In genomic region chr7:101124376-101125056, GRCh38 we compare ENCODE assay signal across 9 cellular contexts. TPM values are rescaled to one million over a fixed set of nuclear protein-coding genes. Genes with fewer than 3 reads are reported as not detected.
A peak's percentile ranks its signal among the peaks of the same experiment; 100 is the strongest.
DNase-seq lines count a peak whose midpoint lies in the region; ATAC-seq and TF ChIP-seq lines count a peak whose summit lies in the region.
"Had no signal": no experiment of that assay in that cellular context is flagged by ENCODE, and none has a peak within 500 bp of the region (broad histone marks: within the 10 kb centered on the region; RNA-seq: fewer than 3 reads in every experiment).

No MANE protein-coding gene starts in this region.

- H3F3A ChIP-seq in neural progenitor cell (ENCODE audit: low read depth), result peaks cover 18% of the 10 kb centered on the region

- no peak overlapping the region for H3K4me3 Mint-ChIP-seq in neural progenitor cell

- peak; percentile 55 for DNase-seq in DMS53 treated with DMSO at 0.1 percent for 48 hours (lab: John Stamatoyannopoulos, UW; ENCODE audit: unreplicated experiment)
- peak; percentile 89 for DNase-seq in NB4 (ENCODE audit: low read depth)
- DNase-seq in coronary artery (ENCODE audit: low spot score), result no peak
- DNase-seq in neural progenitor cell (ENCODE audit: low spot score), result no peak
- DNase-seq in NCI-H2227 (lab: John Stamatoyannopoulos, UW; ENCODE audit: unreplicated experiment), result no peak
- no peak for DNase-seq in stimulated activated CD4-positive, alpha-beta T cell treated with anti-CD3 and anti-CD28 coated beads, Interleukin-15, amount 100 ng/mL, for 24 hours
- no peak for DNase-seq in stimulated activated CD8-positive, alpha-beta memory T cell treated with anti-CD3 and anti-CD28 coated beads, Interleukin-4, amount 100 ng/mL, for 48 hours
- DNase-seq: activated effector memory CD4-positive, alpha-beta T cell treated with anti-CD3 and anti-CD28 coated beads, Interleukin-2, amount 50 U/mL, for 16 hours had no signal

- H3K4me1 Mint-ChIP-seq in neural progenitor cell, result peaks cover 50% of the 10 kb centered on the region

- no peak for ATAC-seq in GM19324 (IDR thresholded peaks at IDR 0.05; ENCODE audit: low FRiP score, unreplicated experiment)

- H3K4me1 ChIP-seq in neural progenitor cell, result peaks cover 27% of the 10 kb centered on the region

- no peaks in the 10 kb centered on the region for H4K20me1 ChIP-seq in neural progenitor cell (ENCODE audit: low read depth)

- H3K27me3 ChIP-seq in neural progenitor cell, result no peaks in the 10 kb centered on the region

- no peak for TF ChIP-seq POLR2A in NB4 (IDR thresholded peaks at IDR 0.05; ENCODE audit: extremely low read depth, insufficient read length)

- peaks cover 10% of the 10 kb centered on the region for H3K9me3 Mint-ChIP-seq in neural progenitor cell

- TF ChIP-seq CTCF in NB4 (IDR thresholded peaks at IDR 0.05; ENCODE audit: low read depth, low read length), result no peak
- no peak for TF ChIP-seq CTCF in coronary artery (IDR thresholded peaks at IDR 0.05)
- TF ChIP-seq CTCF in neural progenitor cell (IDR thresholded peaks at IDR 0.05), result no peak

- peak overlapping the region; percentile 67 for H3K27ac Mint-ChIP-seq in neural progenitor cell

- H3K9ac ChIP-seq in neural progenitor cell, result no peak overlapping the region

- H2AFZ ChIP-seq in neural progenitor cell (replicated peaks), result no peak overlapping the region

- peak overlapping the region; percentile 82 to 92 for H3K27ac ChIP-seq in coronary artery
- no peak overlapping the region for H3K27ac ChIP-seq in neural progenitor cell

- H3K79me2 ChIP-seq in neural progenitor cell (ENCODE audit: low read depth), result no peaks in the 10 kb centered on the region

- H3K4me2 ChIP-seq in neural progenitor cell, result peak overlapping the region; percentile 10

- no peaks in the 10 kb centered on the region for H3K36me3 ChIP-seq in neural progenitor cell

- H3K27me3 Mint-ChIP-seq in neural progenitor cell (ENCODE audit: insufficient read depth, low read depth), result peaks cover 16% of the 10 kb centered on the region

- no peaks in the 10 kb centered on the region for H3K9me3 ChIP-seq in neural progenitor cell (ENCODE audit: low read depth)

- no peaks in the 10 kb centered on the region for H3K36me3 Mint-ChIP-seq in neural progenitor cell

- H3K4me3 ChIP-seq in NB4 (ENCODE audit: low read depth, low read length), result no peak overlapping the region
- H3K4me3 ChIP-seq in coronary artery, result no peak overlapping the region
- no peak overlapping the region for H3K4me3 ChIP-seq in neural progenitor cell

RNA-seq across cellular contexts. Expression of gene SERPINE1, which starts 2.4 kb away (rescaled TPM):
- 0.03 TPM in 1 of 2 replicates, not detected in the other for total RNA-seq in neural progenitor cell (ENCODE audit: low replicate concordance)

RNA-seq across cellular contexts. Expression of gene AP1S1, which starts 29.8 kb away (rescaled TPM):
- 74.4 and 94.2 TPM in 2 replicates for total RNA-seq in neural progenitor cell (ENCODE audit: low replicate concordance)

RNA-seq across cellular contexts. Expression of gene TRIM56, which starts 39.2 kb away (rescaled TPM):
- 1.4 and 2.3 TPM in 2 replicates for total RNA-seq in neural progenitor cell (ENCODE audit: low replicate concordance)

RNA-seq across cellular contexts. Expression of gene VGF, which starts 40.9 kb away (rescaled TPM):
- total RNA-seq in neural progenitor cell (ENCODE audit: low replicate concordance), result 0.65 and 1.6 TPM in 2 replicates

RNA-seq across cellular contexts. Expression of gene NAT16, which starts 55.6 kb away (rescaled TPM):
- 0.28 TPM in 1 of 2 replicates, not detected in the other for total RNA-seq in neural progenitor cell (ENCODE audit: low replicate concordance)

Comparison
In these comparisons a context has a peak if more than half of its experiments do, and no peak if none do; other contexts are left out.
1. DNase-seq: peak in DMS53 treated with DMSO at 0.1 percent for 48 hours (single experiment) and NB4 (single experiment); none in coronary artery (single experiment), neural progenitor cell (single experiment), NCI-H2227 (single experiment), stimulated activated CD4-positive, alpha-beta T cell treated with anti-CD3 and anti-CD28 coated beads, Interleukin-15, amount 100 ng/mL, for 24 hours (single experiment) and stimulated activated CD8-positive, alpha-beta memory T cell treated with anti-CD3 and anti-CD28 coated beads, Interleukin-4, amount 100 ng/mL, for 48 hours (single experiment).